ENCODE assay signal across 23 cellular contexts in the genomic region with DNA sequence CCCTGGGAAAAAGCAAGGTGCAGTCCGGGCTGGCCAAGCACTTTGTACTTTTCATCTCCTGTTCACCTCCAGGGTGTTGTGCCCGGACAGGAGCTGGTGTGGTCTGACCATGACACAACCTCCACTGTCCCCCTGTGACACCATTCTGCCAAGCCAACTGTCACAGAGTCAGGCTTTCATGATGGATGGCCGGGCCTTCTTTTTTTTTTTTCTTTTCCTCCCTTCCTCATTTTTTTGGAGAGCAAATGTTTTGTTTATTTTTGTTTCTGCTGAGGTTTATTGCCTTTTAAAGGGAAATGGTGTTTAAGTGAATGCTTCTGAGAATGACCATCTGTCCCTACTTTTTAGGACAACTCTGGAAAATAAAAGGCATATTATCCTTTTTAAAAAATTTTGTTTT.
DNase-seq lines count a peak whose midpoint lies in the region; ATAC-seq and TF ChIP-seq lines count a peak whose summit lies in the region.
"Had no signal": no experiment of that assay in that cellular context is flagged by ENCODE, and none has a peak within 500 bp of the region (broad histone marks: within the 10 kb centered on the region; RNA-seq: fewer than 3 reads in every experiment).

No MANE protein-coding gene starts in this region.

- intact Hi-C loops in cardiac septum (cut with DNase I) (no loop called here), right cardiac atrium (cut with DNase I) (no loop called here)

- H3K4me3 Mint-ChIP-seq in nephron progenitor cell, result no peak overlapping the region
- H3K4me3 Mint-ChIP-seq in type B pancreatic cell, result no peak overlapping the region

- DNase-seq in cardiac septum (ENCODE audit: low spot score) (peak; percentile 33), right cardiac atrium (no peak), fibroblast of peridontal ligament (ENCODE audit: extremely low read depth) (peak; percentile 17), nephron progenitor cell (no peak), cortex of kidney (lab: John Stamatoyannopoulos, UW) (no peak), type B pancreatic cell (ENCODE audit: extremely low spot score, unreplicated experiment) (no peak)
- DNase-seq: BE2C, Karpas-422, NCI-H1105, NCI-H1436 treated with DMSO at 0.1 percent for 48 hours, NCI-H2029, NCI-H446, NCI-H524 treated with DMSO at 0.1 percent for 48 hours, NCI-H82, PC-9, SJCRH30 had no signal

- no peak overlapping the region for H3K4me3 ChIP-seq in right cardiac atrium (ENCODE audit: low read length)
- H3K4me3 ChIP-seq: GM12878, PC-9, SJCRH30 had no signal

- H3K9me3 Mint-ChIP-seq in nephron progenitor cell, result peaks cover 23% of the 10 kb centered on the region
- H3K9me3 Mint-ChIP-seq in type B pancreatic cell, result no peaks in the 10 kb centered on the region

- peaks cover 29% of the 10 kb centered on the region for H3K4me1 Mint-ChIP-seq in nephron progenitor cell
- peaks cover 7% of the 10 kb centered on the region for H3K4me1 Mint-ChIP-seq in type B pancreatic cell (ENCODE audit: unreplicated experiment)

- H3K27ac ChIP-seq in right cardiac atrium (ENCODE audit: low read length), result no peak overlapping the region
- H3K27ac ChIP-seq: 22Rv1, HL-60, PC-9, SJCRH30 had no signal

- H3K36me3 Mint-ChIP-seq in nephron progenitor cell (ENCODE audit: low read depth) (peaks cover 71% of the 10 kb centered on the region), type B pancreatic cell (peaks cover 45% of the 10 kb centered on the region)

- no peaks in the 10 kb centered on the region for H3K4me1 ChIP-seq in right cardiac atrium (ENCODE audit: control insufficient read depth, insufficient read depth, low read length)
- H3K4me1 ChIP-seq: BE2C, SJCRH30 had no signal

- no peak for ATAC-seq in right cardiac atrium
- ATAC-seq in GM21390 (IDR thresholded peaks at IDR 0.05; ENCODE audit: unreplicated experiment), result no peak
- ATAC-seq in GM19463 (IDR thresholded peaks at IDR 0.05; ENCODE audit: unreplicated experiment), result no peak
- ATAC-seq: GM12878, Right ventricle myocardium inferior, SK-N-SH treated with all-trans-retinoic acid at 6 μM for 48 hours had no signal

- H3K27ac Mint-ChIP-seq in nephron progenitor cell, result peak overlapping the region; percentile 57
- H3K27ac Mint-ChIP-seq in type B pancreatic cell, result no peak overlapping the region

- WGBS in right cardiac atrium, result 78% methylated on average over 3 of the region's 3 CpGs

- H3K9me3 ChIP-seq in right cardiac atrium (ENCODE audit: control insufficient read depth, low read length), result no peaks in the 10 kb centered on the region
- H3K9me3 ChIP-seq: BE2C, SJCRH30 had no signal

- no peaks in the 10 kb centered on the region for H3K27me3 ChIP-seq in right cardiac atrium (ENCODE audit: control insufficient read depth, insufficient read depth)
- H3K27me3 ChIP-seq: BE2C, SJCRH30 had no signal

- H3K27me3 Mint-ChIP-seq in nephron progenitor cell (ENCODE audit: low read depth, poor library complexity) (peaks cover 5% of the 10 kb centered on the region), type B pancreatic cell (no peaks in the 10 kb centered on the region)

- TF ChIP-seq CTCF in nephron progenitor cell (IDR thresholded peaks at IDR 0.05), result no peak
- TF ChIP-seq CTCF in type B pancreatic cell (conservative IDR thresholded peaks at IDR 0.05), result no peak

Comparison
In these comparisons a context has a peak if more than half of its experiments do, and no peak if none do; other contexts are left out.
1. DNase-seq: peak in cardiac septum (single experiment) and fibroblast of peridontal ligament (single experiment); none in right cardiac atrium (0 of 3), nephron progenitor cell (single experiment), cortex of kidney (single experiment) and type B pancreatic cell (single experiment).